In genomic region chr19:4534836-4535658, GRCh38 we compare ENCODE assay signal across 8 cellular contexts. TPM values are rescaled to one million over a fixed set of nuclear protein-coding genes. Genes with fewer than 3 reads are reported as not detected.
DNase-seq lines count a peak whose midpoint lies in the region; ATAC-seq and TF ChIP-seq lines count a peak whose summit lies in the region.

Gene PLIN5, minus strand, starts transcription at chr19:4535224. Its CDS starts 1,150 bp downstream, at chr19:4534074.

- H3K27me3 ChIP-seq in body of pancreas = no peaks in the 10 kb centered on the region
- peaks cover 15% of the 10 kb centered on the region for H3K27me3 ChIP-seq in iPS-18a (ENCODE audit: control insufficient read depth, insufficient read depth, low read length)

- H3K4me1 Mint-ChIP-seq in Calu3 (ENCODE audit: low read depth, unreplicated experiment) = peaks cover 24% of the 10 kb centered on the region

- peaks cover 4% of the 10 kb centered on the region for H3K27me3 Mint-ChIP-seq in Calu3 (ENCODE audit: unreplicated experiment)

- peak within 1 kb of the TSS; percentile 5 for H3K27ac Mint-ChIP-seq in Calu3 (ENCODE audit: unreplicated experiment)

- peaks cover 14% of the 10 kb centered on the region for H3K36me3 Mint-ChIP-seq in Calu3 (ENCODE audit: insufficient read depth, unreplicated experiment)

- CTCF ChIA-PET in Calu3 (lab: Charles Lee) = interaction anchor here (0.5 to 1.9 kb wide), 6 partner anchors 10 to 64 kb away, joined by 3 to 9 read pairs (median 4); partner anchors contain the start of gene HDGFL2

- H3K4me3 Mint-ChIP-seq in Calu3 (ENCODE audit: low read depth, unreplicated experiment) = peak within 1 kb of the TSS; percentile 58

- H3K9me3 ChIP-seq in SK-N-MC (ENCODE audit: low read depth, low read length) = no peaks in the 10 kb centered on the region
- no peaks in the 10 kb centered on the region for H3K9me3 ChIP-seq in body of pancreas
- H3K9me3 ChIP-seq in iPS-18a (ENCODE audit: control insufficient read depth, low read depth, low read length) = no peaks in the 10 kb centered on the region

- DNase-seq in Calu3 (peak; percentile 90), NCI-H1048 (lab: John Stamatoyannopoulos, UW) (peak; percentile 70), SK-N-MC (ENCODE audit: low read depth, low spot score) (peak; percentile 56), body of pancreas (peak; percentile 96 to 99 (median 98)), skeletal muscle cell (ENCODE audit: low read depth) (no peak)

- intact Hi-C loops in Calu3 (cut with micrococcal nuclease; ENCODE audit: unreplicated experiment) (no loop called here), body of pancreas (cut with DNase I) (no loop called here)

- WGBS in body of pancreas, 2 donors = 7 to 10% methylated on average over 8 to 47 of the region's 49 CpGs

- H3K27ac ChIP-seq in SK-N-MC (no peak within 1 kb of the TSS), body of pancreas (peak within 1 kb of the TSS; percentile 73 to 90 (median 85)), iPS-18a (ENCODE audit: low read length) (no peak within 1 kb of the TSS)

- H3K9me3 Mint-ChIP-seq in Calu3 (ENCODE audit: low read depth, unreplicated experiment) = no peaks in the 10 kb centered on the region

- TF ChIP-seq POLR2A in body of pancreas (IDR thresholded peaks at IDR 0.05) = peak; percentile 82 to 95 (median 89)

- H3K4me3 ChIP-seq in SK-N-MC (peak within 1 kb of the TSS; percentile 65), body of pancreas (peak within 1 kb of the TSS; percentile 3 to 11), iPS-18a (ENCODE audit: low read length) (peak within 1 kb of the TSS; percentile 50), skeletal muscle cell (ENCODE audit: low read depth, low read length) (peak within 1 kb of the TSS; percentile 9)

- TF ChIP-seq CTCF in Calu3 (IDR thresholded peaks at IDR 0.05; ENCODE audit: unreplicated experiment) (no peak), body of pancreas (IDR thresholded peaks at IDR 0.05) (peak in 3 of 7 experiments; percentile 14 to 32 (median 22))

- peaks cover 77% of the 10 kb centered on the region for H3K4me1 ChIP-seq in body of pancreas
- no peaks in the 10 kb centered on the region for H3K4me1 ChIP-seq in iPS-18a (ENCODE audit: control insufficient read depth, low read depth, low read length)

- ATAC-seq in body of pancreas (peak; percentile 77), GM21515 (IDR thresholded peaks at IDR 0.05; ENCODE audit: unreplicated experiment) (no peak), GM21737 (IDR thresholded peaks at IDR 0.05; ENCODE audit: unreplicated experiment) (no peak)

- BruUV-seq in Calu3 (replicated peaks; lab: Mats Ljungman, UMichigan) = no TSS peak

- H3K36me3 ChIP-seq in SK-N-MC (ENCODE audit: insufficient read depth, low read length) (no peaks in the 10 kb centered on the region), body of pancreas (replicated peaks in 1 of 2; ENCODE audit: insufficient read depth in 1 of 2, low read depth in 2 of 2) (no peaks in the 10 kb centered on the region), iPS-18a (ENCODE audit: control insufficient read depth, low read depth, low read length) (no peaks in the 10 kb centered on the region)

- H3K9ac ChIP-seq in SK-N-MC (ENCODE audit: insufficient read length) = no peak within 1 kb of the TSS
- no peak within 1 kb of the TSS for H3K9ac ChIP-seq in iPS-18a (ENCODE audit: low read length)

RNA-seq across cellular contexts. Expression of gene PLIN5, which starts in this region (rescaled TPM):
- total RNA-seq in Calu3 (2022) (7.6 and 13.1 TPM in 2 replicates), body of pancreas (100 to 1,000 TPM in 1 of 2 donors, 10 to 100 TPM in 1; 72.9 to 132 TPM)

Comparison
In these comparisons a context has a peak if more than half of its experiments do, and no peak if none do; other contexts are left out.
1. H3K27ac ChIP-seq: peak in body of pancreas (4 of 4); none in SK-N-MC (single experiment) and iPS-18a (single experiment).
2. H3K4me3 ChIP-seq: peak in every context shown above with its lines; median percentile 65 in SK-N-MC; 50 in iPS-18a; 9 in skeletal muscle cell; 7 in body of pancreas.